In genomic region chr9:35553670-35554543, GRCh38 we compare ENCODE assay signal across 8 cellular contexts. TPM values are rescaled to one million over a fixed set of nuclear protein-coding genes. Genes with fewer than 3 reads are reported as not detected.
DNase-seq lines count a peak whose midpoint lies in the region; ATAC-seq lines count a peak whose summit lies in the region.

No MANE protein-coding gene starts in this region.

- peaks cover 53 to 71% (median 59%) of the 10 kb centered on the region in 3 donors for H3K4me1 ChIP-seq in skeletal muscle tissue (ENCODE audit: control insufficient read depth in 3 of 3, insufficient read depth in 3 of 3, low read length in 3 of 3)

- H3K27ac ChIP-seq in skeletal muscle tissue (ENCODE audit: low read depth, low read length) = peak overlapping the region; percentile 83

- DNase-seq in DMS 273 (lab: John Stamatoyannopoulos, UW; ENCODE audit: unreplicated experiment) (peak; percentile 81), HUDEP-2 (lab: John Stamatoyannopoulos, UW; ENCODE audit: unreplicated experiment in 76 of 76) (peak in 40 of 76 experiments; percentile 4 to 69 (median 24)), RPMI7951 (ENCODE audit: low read depth) (peak; percentile 66), brain pericyte (ENCODE audit: low read depth, low spot score) (peak; percentile 50), iris pigment epithelial cell (ENCODE audit: low read depth) (peak; percentile 77)

- no peaks in the 10 kb centered on the region for H3K9me3 ChIP-seq in skeletal muscle tissue (ENCODE audit: control insufficient read depth in 3 of 3, low read length in 3 of 3)

- ATAC-seq in GM21825 (IDR thresholded peaks at IDR 0.05; ENCODE audit: unreplicated experiment) = no peak
- no peak for ATAC-seq in HG02798 (IDR thresholded peaks at IDR 0.05; ENCODE audit: poor library complexity, unreplicated experiment)

- peaks cover 32 to 39% (median 36%) of the 10 kb centered on the region in 3 donors for H3K36me3 ChIP-seq in skeletal muscle tissue (ENCODE audit: control insufficient read depth in 3 of 3, insufficient read depth in 3 of 3, low read length in 3 of 3)

- no peaks in the 10 kb centered on the region for H3K27me3 ChIP-seq in skeletal muscle tissue (ENCODE audit: control insufficient read depth in 3 of 3, insufficient read depth in 3 of 3, low read length in 3 of 3)

- no peak overlapping the region for H3K4me3 ChIP-seq in skeletal muscle tissue (ENCODE audit: low read length in 3 of 3)

- H3K9ac ChIP-seq in skeletal muscle tissue (ENCODE audit: low read depth in 1 of 3, low read length in 3 of 3) = peak overlapping the region in 2 of 3 donors; percentile 27 to 33

RNA-seq across cellular contexts. Expression of gene TESK1, which starts 51.2 kb away (rescaled TPM):
- 4.0 and 5.5 TPM in 2 replicates for total RNA-seq in RPMI7951 (2014; rRNA removed; shearing (Covaris generic))
- total RNA-seq in skeletal muscle tissue = 8.4 TPM

Comparison
In these comparisons a context has a peak if more than half of its experiments do, and no peak if none do; other contexts are left out.
1. DNase-seq: peak in every context shown above with its lines; median percentile 81 in DMS 273; 77 in iris pigment epithelial cell; 66 in RPMI7951; 50 in brain pericyte; 24 in HUDEP-2.